Comparison of ENCODE assay signal across 1 cellular context in the genomic region with DNA sequence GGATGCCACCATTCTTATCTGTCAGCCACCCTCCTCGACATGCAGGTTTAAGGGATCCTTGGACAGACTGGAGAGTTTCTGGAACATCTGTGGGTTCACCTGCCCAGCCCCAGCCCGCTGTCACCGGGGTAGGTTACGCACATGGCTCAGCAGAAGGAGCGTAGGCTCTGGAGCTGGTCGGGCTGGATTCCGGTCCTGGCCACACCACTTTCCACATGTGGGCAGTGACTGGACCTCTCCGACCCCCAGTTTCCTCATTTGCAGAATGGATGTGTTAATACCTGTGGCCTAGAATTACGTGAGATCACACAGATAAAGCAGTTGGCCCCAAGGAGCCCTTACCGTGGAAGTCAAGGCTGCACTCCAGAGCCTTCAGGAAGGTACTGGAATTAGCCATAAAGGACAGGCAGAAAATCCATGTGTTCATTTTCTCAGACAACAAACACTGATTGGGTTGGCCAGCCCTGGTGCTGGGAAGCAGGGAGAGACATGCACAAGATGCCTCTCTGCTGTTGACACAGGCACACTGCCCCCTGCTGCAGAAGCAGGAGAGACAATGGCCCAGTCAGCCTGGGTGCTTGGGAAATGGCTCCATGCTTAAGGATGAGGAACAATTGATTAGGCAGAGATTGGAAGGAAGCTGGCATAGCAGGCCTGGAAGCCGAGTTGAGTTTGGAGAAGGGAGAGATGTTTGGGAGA.
TF ChIP-seq lines count a peak whose summit lies in the region.

No MANE protein-coding gene starts in this region.

TF ChIP-seq in GM23338, 12 proteins besides CTCF, POLR2A, EP300 and RAD21 (continued from another document):
- TF ChIP-seq, protein P1, sequence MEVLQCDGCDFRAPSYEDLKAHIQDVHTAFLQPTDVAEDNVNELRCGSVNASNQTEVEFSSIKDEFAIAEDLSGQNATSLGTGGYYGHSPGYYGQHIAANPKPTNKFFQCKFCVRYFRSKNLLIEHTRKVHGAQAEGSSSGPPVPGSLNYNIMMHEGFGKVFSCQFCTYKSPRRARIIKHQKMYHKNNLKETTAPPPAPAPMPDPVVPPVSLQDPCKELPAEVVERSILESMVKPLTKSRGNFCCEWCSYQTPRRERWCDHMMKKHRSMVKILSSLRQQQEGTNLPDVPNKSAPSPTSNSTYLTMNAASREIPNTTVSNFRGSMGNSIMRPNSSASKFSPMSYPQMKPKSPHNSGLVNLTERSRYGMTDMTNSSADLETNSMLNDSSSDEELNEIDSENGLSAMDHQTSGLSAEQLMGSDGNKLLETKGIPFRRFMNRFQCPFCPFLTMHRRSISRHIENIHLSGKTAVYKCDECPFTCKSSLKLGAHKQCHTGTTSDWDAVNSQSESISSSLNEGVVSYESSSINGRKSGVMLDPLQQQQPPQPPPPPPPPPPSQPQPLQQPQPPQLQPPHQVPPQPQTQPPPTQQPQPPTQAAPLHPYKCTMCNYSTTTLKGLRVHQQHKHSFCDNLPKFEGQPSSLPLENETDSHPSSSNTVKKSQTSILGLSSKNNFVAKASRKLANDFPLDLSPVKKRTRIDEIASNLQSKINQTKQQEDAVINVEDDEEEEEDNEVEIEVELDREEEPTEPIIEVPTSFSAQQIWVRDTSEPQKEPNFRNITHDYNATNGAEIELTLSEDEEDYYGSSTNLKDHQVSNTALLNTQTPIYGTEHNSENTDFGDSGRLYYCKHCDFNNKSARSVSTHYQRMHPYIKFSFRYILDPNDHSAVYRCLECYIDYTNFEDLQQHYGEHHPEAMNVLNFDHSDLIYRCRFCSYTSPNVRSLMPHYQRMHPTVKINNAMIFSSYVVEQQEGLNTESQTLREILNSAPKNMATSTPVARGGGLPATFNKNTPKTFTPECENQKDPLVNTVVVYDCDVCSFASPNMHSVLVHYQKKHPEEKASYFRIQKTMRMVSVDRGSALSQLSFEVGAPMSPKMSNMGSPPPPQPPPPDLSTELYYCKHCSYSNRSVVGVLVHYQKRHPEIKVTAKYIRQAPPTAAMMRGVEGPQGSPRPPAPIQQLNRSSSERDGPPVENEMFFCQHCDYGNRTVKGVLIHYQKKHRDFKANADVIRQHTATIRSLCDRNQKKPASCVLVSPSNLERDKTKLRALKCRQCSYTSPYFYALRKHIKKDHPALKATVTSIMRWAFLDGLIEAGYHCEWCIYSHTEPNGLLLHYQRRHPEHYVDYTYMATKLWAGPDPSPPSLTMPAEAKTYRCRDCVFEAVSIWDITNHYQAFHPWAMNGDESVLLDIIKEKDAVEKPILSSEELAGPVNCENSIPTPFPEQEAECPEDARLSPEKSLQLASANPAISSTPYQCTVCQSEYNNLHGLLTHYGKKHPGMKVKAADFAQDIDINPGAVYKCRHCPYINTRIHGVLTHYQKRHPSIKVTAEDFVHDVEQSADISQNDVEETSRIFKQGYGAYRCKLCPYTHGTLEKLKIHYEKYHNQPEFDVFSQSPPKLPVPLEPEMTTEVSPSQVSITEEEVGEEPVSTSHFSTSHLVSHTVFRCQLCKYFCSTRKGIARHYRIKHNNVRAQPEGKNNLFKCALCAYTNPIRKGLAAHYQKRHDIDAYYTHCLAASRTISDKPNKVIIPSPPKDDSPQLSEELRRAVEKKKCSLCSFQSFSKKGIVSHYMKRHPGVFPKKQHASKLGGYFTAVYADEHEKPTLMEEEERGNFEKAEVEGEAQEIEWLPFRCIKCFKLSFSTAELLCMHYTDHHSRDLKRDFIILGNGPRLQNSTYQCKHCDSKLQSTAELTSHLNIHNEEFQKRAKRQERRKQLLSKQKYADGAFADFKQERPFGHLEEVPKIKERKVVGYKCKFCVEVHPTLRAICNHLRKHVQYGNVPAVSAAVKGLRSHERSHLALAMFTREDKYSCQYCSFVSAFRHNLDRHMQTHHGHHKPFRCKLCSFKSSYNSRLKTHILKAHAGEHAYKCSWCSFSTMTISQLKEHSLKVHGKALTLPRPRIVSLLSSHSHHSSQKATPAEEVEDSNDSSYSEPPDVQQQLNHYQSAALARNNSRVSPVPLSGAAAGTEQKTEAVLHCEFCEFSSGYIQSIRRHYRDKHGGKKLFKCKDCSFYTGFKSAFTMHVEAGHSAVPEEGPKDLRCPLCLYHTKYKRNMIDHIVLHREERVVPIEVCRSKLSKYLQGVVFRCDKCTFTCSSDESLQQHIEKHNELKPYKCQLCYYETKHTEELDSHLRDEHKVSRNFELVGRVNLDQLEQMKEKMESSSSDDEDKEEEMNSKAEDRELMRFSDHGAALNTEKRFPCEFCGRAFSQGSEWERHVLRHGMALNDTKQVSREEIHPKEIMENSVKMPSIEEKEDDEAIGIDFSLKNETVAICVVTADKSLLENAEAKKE (CRISPR knock-in tag; IDR thresholded peaks at IDR 0.05) = no peak
- TF ChIP-seq NANOG (IDR thresholded peaks at IDR 0.05; ENCODE audit: borderline replicate concordance) = no peak
- no peak for TF ChIP-seq ZNF331 (CRISPR knock-in tag; IDR thresholded peaks at IDR 0.05; ENCODE audit: low read depth)
- no peak for TF ChIP-seq EZH2 (IDR thresholded peaks at IDR 0.05; ENCODE audit: low read depth, unreplicated experiment)
- no peak for TF ChIP-seq POLR2AphosphoS5 (IDR thresholded peaks at IDR 0.05; ENCODE audit: low read depth)
